15 cellular contexts compared by ENCODE assay signal in genomic region chr11:34176980-34177319, GRCh38.
A peak's percentile ranks its signal among the peaks of the same experiment; 100 is the strongest.
DNase-seq lines count a peak whose midpoint lies in the region; ATAC-seq lines count a peak whose summit lies in the region.
"Had no signal": no experiment of that assay in that cellular context is flagged by ENCODE, and none has a peak within 500 bp of the region (broad histone marks: within the 10 kb centered on the region; RNA-seq: fewer than 3 reads in every experiment).

No MANE protein-coding gene starts in this region.

- ATAC-seq in memory B cell (ENCODE audit: low read depth) = no peak
- ATAC-seq: left colon, Right ventricle myocardium inferior had no signal

- H3K4me1 Mint-ChIP-seq in memory B cell = no peaks in the 10 kb centered on the region

- no peak overlapping the region for H3K4me3 Mint-ChIP-seq in memory B cell
- H3K4me3 Mint-ChIP-seq: activated CD4-positive, alpha-beta T cell treated with anti-CD3 and anti-CD28 coated beads, Interleukin-2, amount 10 ng/mL, durations not matched to agents 24 days and 14 days; CD4-positive, alpha-beta memory T cell had no signal

- H3K4me3 ChIP-seq in MG63 = no peak overlapping the region
- H3K4me3 ChIP-seq: adrenal gland had no signal

- H3K9me3 Mint-ChIP-seq in memory B cell = no peaks in the 10 kb centered on the region
- H3K9me3 Mint-ChIP-seq: activated CD4-positive, alpha-beta T cell treated with anti-CD3 and anti-CD28 coated beads, Interleukin-2, amount 10 ng/mL, durations not matched to agents 24 days and 14 days; CD4-positive, alpha-beta memory T cell had no signal

- H3K27me3 Mint-ChIP-seq in memory B cell = no peaks in the 10 kb centered on the region

- no peaks in the 10 kb centered on the region for H3K9me3 ChIP-seq in MG63
- H3K9me3 ChIP-seq: adrenal gland had no signal

- H3K27me3 ChIP-seq in MG63 = no peaks in the 10 kb centered on the region
- H3K27me3 ChIP-seq: adrenal gland had no signal

- no peaks in the 10 kb centered on the region for H3K36me3 Mint-ChIP-seq in memory B cell
- H3K36me3 Mint-ChIP-seq: CD4-positive, alpha-beta memory T cell had no signal

- peak overlapping the region; percentile 29 for H3K27ac Mint-ChIP-seq in memory B cell
- H3K27ac Mint-ChIP-seq: activated CD4-positive, alpha-beta T cell treated with anti-CD3 and anti-CD28 coated beads, Interleukin-2, amount 10 ng/mL, durations not matched to agents 24 days and 14 days had no signal

- H3K36me3 ChIP-seq in MG63 = no peaks in the 10 kb centered on the region
- H3K36me3 ChIP-seq: adrenal gland had no signal

- peak; percentile 7 for DNase-seq in DMS153 (lab: John Stamatoyannopoulos, UW)
- DNase-seq in MG63 = peak; percentile 46
- peak; percentile 30 for DNase-seq in NCI-H82 treated with DMSO at 0.1 percent for 48 hours (lab: John Stamatoyannopoulos, UW; ENCODE audit: unreplicated experiment)
- no peak for DNase-seq in memory B cell (ENCODE audit: low spot score in 2 of 2)
- no peak for DNase-seq in NCI-H187 treated with DMSO at 0.1 percent for 48 hours (lab: John Stamatoyannopoulos, UW)
- no peak for DNase-seq in midbrain (lab: John Stamatoyannopoulos, UW)
- DNase-seq in activated CD8-positive, alpha-beta memory T cell treated with anti-CD3 and anti-CD28 coated beads, Interleukin-2, amount 50 U/mL, for 48 hours = no peak
- DNase-seq: activated CD4-positive, alpha-beta T cell treated with anti-CD3 and anti-CD28 coated beads, Interleukin-2, amount 10 ng/mL, durations not matched to agents 24 days and 14 days; activated gamma-delta T cell; adrenal gland; CD4-positive, alpha-beta memory T cell; left colon; stimulated activated CD4-positive, alpha-beta T cell treated with anti-CD3 and anti-CD28 coated beads, Interleukin-12 subunit alpha, Interleukin-12 subunit beta, amount 100 ng/mL, for 4 hours; SW 1271 had no signal

Comparison
In these comparisons a context has a peak if more than half of its experiments do, and no peak if none do; other contexts are left out.
1. DNase-seq: peak in DMS153 (single experiment), MG63 (single experiment) and NCI-H82 treated with DMSO at 0.1 percent for 48 hours (single experiment); none in memory B cell (0 of 2), NCI-H187 treated with DMSO at 0.1 percent for 48 hours (single experiment), midbrain (single experiment) and activated CD8-positive, alpha-beta memory T cell treated with anti-CD3 and anti-CD28 coated beads, Interleukin-2, amount 50 U/mL, for 48 hours (single experiment).